In genomic region chr1:11761988-11762406, GRCh38 we compare ENCODE assay signal across 1 cellular context.
TF ChIP-seq lines count a peak whose summit lies in the region.

TSS of gene C1orf167 (plus strand) at chr1:11762193. CDS start at chr1:11764401, 2,208 bp downstream.

TF ChIP-seq in HepG2, 621 proteins besides CTCF, POLR2A, EP300 and RAD21:
- TF ChIP-seq, protein P1, sequence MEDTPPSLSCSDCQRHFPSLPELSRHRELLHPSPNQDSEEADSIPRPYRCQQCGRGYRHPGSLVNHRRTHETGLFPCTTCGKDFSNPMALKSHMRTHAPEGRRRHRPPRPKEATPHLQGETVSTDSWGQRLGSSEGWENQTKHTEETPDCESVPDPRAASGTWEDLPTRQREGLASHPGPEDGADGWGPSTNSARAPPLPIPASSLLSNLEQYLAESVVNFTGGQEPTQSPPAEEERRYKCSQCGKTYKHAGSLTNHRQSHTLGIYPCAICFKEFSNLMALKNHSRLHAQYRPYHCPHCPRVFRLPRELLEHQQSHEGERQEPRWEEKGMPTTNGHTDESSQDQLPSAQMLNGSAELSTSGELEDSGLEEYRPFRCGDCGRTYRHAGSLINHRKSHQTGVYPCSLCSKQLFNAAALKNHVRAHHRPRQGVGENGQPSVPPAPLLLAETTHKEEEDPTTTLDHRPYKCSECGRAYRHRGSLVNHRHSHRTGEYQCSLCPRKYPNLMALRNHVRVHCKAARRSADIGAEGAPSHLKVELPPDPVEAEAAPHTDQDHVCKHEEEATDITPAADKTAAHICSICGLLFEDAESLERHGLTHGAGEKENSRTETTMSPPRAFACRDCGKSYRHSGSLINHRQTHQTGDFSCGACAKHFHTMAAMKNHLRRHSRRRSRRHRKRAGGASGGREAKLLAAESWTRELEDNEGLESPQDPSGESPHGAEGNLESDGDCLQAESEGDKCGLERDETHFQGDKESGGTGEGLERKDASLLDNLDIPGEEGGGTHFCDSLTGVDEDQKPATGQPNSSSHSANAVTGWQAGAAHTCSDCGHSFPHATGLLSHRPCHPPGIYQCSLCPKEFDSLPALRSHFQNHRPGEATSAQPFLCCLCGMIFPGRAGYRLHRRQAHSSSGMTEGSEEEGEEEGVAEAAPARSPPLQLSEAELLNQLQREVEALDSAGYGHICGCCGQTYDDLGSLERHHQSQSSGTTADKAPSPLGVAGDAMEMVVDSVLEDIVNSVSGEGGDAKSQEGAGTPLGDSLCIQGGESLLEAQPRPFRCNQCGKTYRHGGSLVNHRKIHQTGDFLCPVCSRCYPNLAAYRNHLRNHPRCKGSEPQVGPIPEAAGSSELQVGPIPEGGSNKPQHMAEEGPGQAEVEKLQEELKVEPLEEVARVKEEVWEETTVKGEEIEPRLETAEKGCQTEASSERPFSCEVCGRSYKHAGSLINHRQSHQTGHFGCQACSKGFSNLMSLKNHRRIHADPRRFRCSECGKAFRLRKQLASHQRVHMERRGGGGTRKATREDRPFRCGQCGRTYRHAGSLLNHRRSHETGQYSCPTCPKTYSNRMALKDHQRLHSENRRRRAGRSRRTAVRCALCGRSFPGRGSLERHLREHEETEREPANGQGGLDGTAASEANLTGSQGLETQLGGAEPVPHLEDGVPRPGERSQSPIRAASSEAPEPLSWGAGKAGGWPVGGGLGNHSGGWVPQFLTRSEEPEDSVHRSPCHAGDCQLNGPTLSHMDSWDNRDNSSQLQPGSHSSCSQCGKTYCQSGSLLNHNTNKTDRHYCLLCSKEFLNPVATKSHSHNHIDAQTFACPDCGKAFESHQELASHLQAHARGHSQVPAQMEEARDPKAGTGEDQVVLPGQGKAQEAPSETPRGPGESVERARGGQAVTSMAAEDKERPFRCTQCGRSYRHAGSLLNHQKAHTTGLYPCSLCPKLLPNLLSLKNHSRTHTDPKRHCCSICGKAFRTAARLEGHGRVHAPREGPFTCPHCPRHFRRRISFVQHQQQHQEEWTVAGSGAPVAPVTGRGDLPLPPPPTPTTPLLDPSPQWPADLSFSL (CRISPR knock-in tag; IDR thresholded peaks at IDR 0.05): no peak
- TF ChIP-seq, protein P2, sequence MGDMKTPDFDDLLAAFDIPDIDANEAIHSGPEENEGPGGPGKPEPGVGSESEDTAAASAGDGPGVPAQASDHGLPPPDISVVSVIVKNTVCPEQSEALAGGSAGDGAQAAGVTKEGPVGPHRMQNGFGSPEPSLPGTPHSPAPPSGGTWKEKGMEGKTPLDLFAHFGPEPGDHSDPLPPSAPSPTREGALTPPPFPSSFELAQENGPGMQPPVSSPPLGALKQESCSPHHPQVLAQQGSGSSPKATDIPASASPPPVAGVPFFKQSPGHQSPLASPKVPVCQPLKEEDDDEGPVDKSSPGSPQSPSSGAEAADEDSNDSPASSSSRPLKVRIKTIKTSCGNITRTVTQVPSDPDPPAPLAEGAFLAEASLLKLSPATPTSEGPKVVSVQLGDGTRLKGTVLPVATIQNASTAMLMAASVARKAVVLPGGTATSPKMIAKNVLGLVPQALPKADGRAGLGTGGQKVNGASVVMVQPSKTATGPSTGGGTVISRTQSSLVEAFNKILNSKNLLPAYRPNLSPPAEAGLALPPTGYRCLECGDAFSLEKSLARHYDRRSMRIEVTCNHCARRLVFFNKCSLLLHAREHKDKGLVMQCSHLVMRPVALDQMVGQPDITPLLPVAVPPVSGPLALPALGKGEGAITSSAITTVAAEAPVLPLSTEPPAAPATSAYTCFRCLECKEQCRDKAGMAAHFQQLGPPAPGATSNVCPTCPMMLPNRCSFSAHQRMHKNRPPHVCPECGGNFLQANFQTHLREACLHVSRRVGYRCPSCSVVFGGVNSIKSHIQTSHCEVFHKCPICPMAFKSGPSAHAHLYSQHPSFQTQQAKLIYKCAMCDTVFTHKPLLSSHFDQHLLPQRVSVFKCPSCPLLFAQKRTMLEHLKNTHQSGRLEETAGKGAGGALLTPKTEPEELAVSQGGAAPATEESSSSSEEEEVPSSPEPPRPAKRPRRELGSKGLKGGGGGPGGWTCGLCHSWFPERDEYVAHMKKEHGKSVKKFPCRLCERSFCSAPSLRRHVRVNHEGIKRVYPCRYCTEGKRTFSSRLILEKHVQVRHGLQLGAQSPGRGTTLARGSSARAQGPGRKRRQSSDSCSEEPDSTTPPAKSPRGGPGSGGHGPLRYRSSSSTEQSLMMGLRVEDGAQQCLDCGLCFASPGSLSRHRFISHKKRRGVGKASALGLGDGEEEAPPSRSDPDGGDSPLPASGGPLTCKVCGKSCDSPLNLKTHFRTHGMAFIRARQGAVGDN (CRISPR knock-in tag; IDR thresholded peaks at IDR 0.05): 0 out of 2 replicates have a peak, but pooled peaks have one; percentile 21
TF ChIP-seq in HepG2: peak in this region for 1.
